In the genomic region with DNA sequence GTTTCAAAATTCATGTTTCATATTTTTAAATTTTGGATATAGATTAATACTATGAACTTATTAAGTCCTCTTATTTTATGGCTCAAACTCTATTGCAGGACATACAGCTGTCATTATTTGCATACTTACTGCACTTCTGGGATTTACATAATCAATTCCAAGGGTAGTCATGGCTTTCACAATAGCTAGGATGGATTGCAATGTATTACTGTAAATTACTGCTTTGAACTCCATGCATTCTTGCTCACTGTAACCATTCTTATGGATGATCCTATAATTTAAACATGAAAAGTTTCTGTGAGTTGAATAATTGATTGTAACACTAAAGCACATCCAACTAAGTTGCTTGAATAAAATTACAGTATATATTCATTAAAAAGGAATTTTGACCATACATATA, we compare ENCODE assay signal across 17 cellular contexts. TPM values are rescaled to one million over a fixed set of nuclear protein-coding genes. Genes with fewer than 3 reads are reported as not detected.
A peak's percentile ranks its signal among the peaks of the same experiment; 100 is the strongest.
DNase-seq lines count a peak whose midpoint lies in the region; ATAC-seq and TF ChIP-seq lines count a peak whose summit lies in the region.
"Had no signal": no experiment of that assay in that cellular context is flagged by ENCODE, and none has a peak within 500 bp of the region (broad histone marks: within the 10 kb centered on the region; RNA-seq: fewer than 3 reads in every experiment).

No MANE protein-coding gene starts in this region.

- no peaks in the 10 kb centered on the region for H3K9me3 Mint-ChIP-seq in activated CD4-positive, alpha-beta T cell treated with anti-CD3 and anti-CD28 coated beads, Interleukin-2, amount 10 ng/mL, durations not matched to agents 7 days and 5 days
- peaks cover 15% of the 10 kb centered on the region for H3K9me3 Mint-ChIP-seq in natural killer cell treated with Interleukin-12 subunit alpha and Interleukin-12 subunit beta and Interleukin-15 and Interleukin-18, amount 100 ng/mL, for 72 hours

- H2BK12ac ChIP-seq in mesenchymal stem cell (ENCODE audit: low read length in 2 of 2) = no peak overlapping the region

- no peak overlapping the region for H3K18ac ChIP-seq in mesenchymal stem cell (ENCODE audit: low read depth in 1 of 2, low read length in 2 of 2)

- intact Hi-C loops in sciatic nerve (cut with DNase I) = no loop called here

- H3K4me3 ChIP-seq in HUES6 (ENCODE audit: low read depth, low read length) (peak overlapping the region; percentile 32; the same call in 1 of the 2 replicates), epithelial cell of esophagus (ENCODE audit: low read length) (no peak overlapping the region), mesenchymal stem cell (ENCODE audit: insufficient read depth in 1 of 2, low read depth in 1 of 2, low read length in 2 of 2) (no peak overlapping the region)

- H2AFZ ChIP-seq in mesenchymal stem cell (ENCODE audit: low read depth, low read length) = no peak overlapping the region

- peaks cover 1% of the 10 kb centered on the region for H3K27me3 Mint-ChIP-seq in activated CD4-positive, alpha-beta T cell treated with anti-CD3 and anti-CD28 coated beads, Interleukin-2, amount 10 ng/mL, durations not matched to agents 7 days and 5 days
- H3K27me3 Mint-ChIP-seq in natural killer cell treated with Interleukin-12 subunit alpha and Interleukin-12 subunit beta and Interleukin-15 and Interleukin-18, amount 100 ng/mL, for 72 hours = no peaks in the 10 kb centered on the region

- no peak overlapping the region for H2BK15ac ChIP-seq in mesenchymal stem cell (ENCODE audit: low read depth, poor library complexity, severe bottlenecking)

- no peak overlapping the region for H3K27ac Mint-ChIP-seq in activated CD4-positive, alpha-beta T cell treated with anti-CD3 and anti-CD28 coated beads, Interleukin-2, amount 10 ng/mL, durations not matched to agents 7 days and 5 days
- H3K27ac Mint-ChIP-seq in natural killer cell treated with Interleukin-12 subunit alpha and Interleukin-12 subunit beta and Interleukin-15 and Interleukin-18, amount 100 ng/mL, for 72 hours = no peak overlapping the region
- H3K27ac Mint-ChIP-seq: CD8-positive, alpha-beta T cell had no signal

- H3K9me3 ChIP-seq in HUES6 (ENCODE audit: control insufficient read depth, insufficient read depth, low read depth, low read length) (no peaks in the 10 kb centered on the region), mesenchymal stem cell (ENCODE audit: control insufficient read depth, low read length) (no peaks in the 10 kb centered on the region)

- H3K36me3 Mint-ChIP-seq in activated CD4-positive, alpha-beta T cell treated with anti-CD3 and anti-CD28 coated beads, Interleukin-2, amount 10 ng/mL, durations not matched to agents 7 days and 5 days (ENCODE audit: low read depth) = no peaks in the 10 kb centered on the region
- peaks cover 10% of the 10 kb centered on the region for H3K36me3 Mint-ChIP-seq in natural killer cell treated with Interleukin-12 subunit alpha and Interleukin-12 subunit beta and Interleukin-15 and Interleukin-18, amount 100 ng/mL, for 72 hours
- H3K36me3 Mint-ChIP-seq: CD8-positive, alpha-beta T cell had no signal

- TF ChIP-seq CTCF in epithelial cell of esophagus (IDR thresholded peaks at IDR 0.05; ENCODE audit: insufficient read depth, low read depth, low read length, missing control alignments) = no peak

- no peak overlapping the region for H3K4ac ChIP-seq in mesenchymal stem cell (ENCODE audit: low read depth in 1 of 2, low read length in 2 of 2)

- 0 out of 2 replicates have a peak overlapping the region, but pooled peaks have one; percentile 19 for H3K27ac ChIP-seq in HUES6 (ENCODE audit: low read depth, low read length)
- no peak overlapping the region for H3K27ac ChIP-seq in mesenchymal stem cell (ENCODE audit: low read length, poor library complexity, severe bottlenecking)

- DNase-seq in GM03348 (ENCODE audit: low spot score) = peak; percentile 12
- peak; percentile 66 for DNase-seq in epithelial cell of esophagus (ENCODE audit: low read depth)
- DNase-seq in mesenchymal stem cell = peak; percentile 57
- DNase-seq in activated CD4-positive, alpha-beta T cell treated with anti-CD3 and anti-CD28 coated beads, Interleukin-2, amount 10 ng/mL, durations not matched to agents 7 days and 5 days = no peak
- no peak for DNase-seq in natural killer cell treated with Interleukin-12 subunit alpha and Interleukin-12 subunit beta and Interleukin-15 and Interleukin-18, amount 100 ng/mL, for 72 hours (ENCODE audit: low spot score)
- DNase-seq in sciatic nerve (ENCODE audit: low spot score) = no peak
- DNase-seq in occipital lobe (lab: John Stamatoyannopoulos, UW) = no peak
- DNase-seq: CD8-positive, alpha-beta T cell; DMS79 treated with DMSO at 0.1 percent for 48 hours; GF-D8; GOT3; MV-4-11; NCI-H1436; NCI-H2081 had no signal

- H3K4me3 Mint-ChIP-seq in activated CD4-positive, alpha-beta T cell treated with anti-CD3 and anti-CD28 coated beads, Interleukin-2, amount 10 ng/mL, durations not matched to agents 7 days and 5 days = no peak overlapping the region
- no peak overlapping the region for H3K4me3 Mint-ChIP-seq in natural killer cell treated with Interleukin-12 subunit alpha and Interleukin-12 subunit beta and Interleukin-15 and Interleukin-18, amount 100 ng/mL, for 72 hours
- H3K4me3 Mint-ChIP-seq: CD8-positive, alpha-beta T cell had no signal

- H4K91ac ChIP-seq in mesenchymal stem cell (ENCODE audit: low read length) = no peak overlapping the region

- no peak overlapping the region for H2AK5ac ChIP-seq in mesenchymal stem cell (ENCODE audit: low read length, severe bottlenecking)

- no peak overlapping the region for H3K23ac ChIP-seq in mesenchymal stem cell (ENCODE audit: low read length in 2 of 2)

- no peak overlapping the region for H3K4me2 ChIP-seq in mesenchymal stem cell (ENCODE audit: low read length, poor library complexity, severe bottlenecking)

- H3K27me3 ChIP-seq in HUES6 (ENCODE audit: control insufficient read depth, insufficient read depth, low read length) (no peaks in the 10 kb centered on the region), mesenchymal stem cell (ENCODE audit: control insufficient read depth in 1 of 2, insufficient read depth in 1 of 2, low read length in 2 of 2) (no peaks in the 10 kb centered on the region)

- peaks cover 26% of the 10 kb centered on the region for H3K4me1 ChIP-seq in HUES6 (ENCODE audit: control insufficient read depth, insufficient read depth, low read length)
- H3K4me1 ChIP-seq in mesenchymal stem cell (ENCODE audit: control insufficient read depth, insufficient read depth, low read depth, low read length) = no peaks in the 10 kb centered on the region

- ATAC-seq in natural killer cell treated with Interleukin-12 subunit alpha and Interleukin-12 subunit beta and Interleukin-15 and Interleukin-18, amount 100 ng/mL, for 72 hours = no peak
- ATAC-seq in sciatic nerve = no peak
- ATAC-seq: CD8-positive, alpha-beta T cell had no signal

- H3K9ac ChIP-seq in HUES6 (ENCODE audit: low read length) (no peak overlapping the region), mesenchymal stem cell (ENCODE audit: low read length) (no peak overlapping the region)

- H3K36me3 ChIP-seq in HUES6 (ENCODE audit: control insufficient read depth, insufficient read depth, low read length) (no peaks in the 10 kb centered on the region), mesenchymal stem cell (ENCODE audit: control insufficient read depth in 1 of 2, insufficient read depth in 2 of 2, low read depth in 1 of 2, low read length in 2 of 2) (no peaks in the 10 kb centered on the region)

- H3K14ac ChIP-seq in mesenchymal stem cell (ENCODE audit: low read length in 2 of 2) = no peak overlapping the region

- no peak overlapping the region for H2BK5ac ChIP-seq in mesenchymal stem cell (ENCODE audit: low read depth, low read length, poor library complexity, severe bottlenecking)

- H4K8ac ChIP-seq in mesenchymal stem cell (ENCODE audit: low read length) = no peak overlapping the region

- no peak overlapping the region for H2BK120ac ChIP-seq in mesenchymal stem cell (ENCODE audit: low read depth, low read length)

- no peaks in the 10 kb centered on the region for H3K79me1 ChIP-seq in mesenchymal stem cell (replicated peaks; ENCODE audit: low read length, poor library complexity, severe bottlenecking)

- POLR2A ChIA-PET in activated CD4-positive, alpha-beta T cell treated with anti-CD3 and anti-CD28 coated beads, Interleukin-2, amount 10 ng/mL, durations not matched to agents 7 days and 5 days (lab: Charles Lee) = no interaction called here

- no peaks in the 10 kb centered on the region for H3K4me1 Mint-ChIP-seq in activated CD4-positive, alpha-beta T cell treated with anti-CD3 and anti-CD28 coated beads, Interleukin-2, amount 10 ng/mL, durations not matched to agents 7 days and 5 days
- H3K4me1 Mint-ChIP-seq in natural killer cell treated with Interleukin-12 subunit alpha and Interleukin-12 subunit beta and Interleukin-15 and Interleukin-18, amount 100 ng/mL, for 72 hours (ENCODE audit: low read depth in 2 of 2) = no peaks in the 10 kb centered on the region

- CTCF ChIA-PET in activated CD4-positive, alpha-beta T cell treated with anti-CD3 and anti-CD28 coated beads, Interleukin-2, amount 10 ng/mL, durations not matched to agents 7 days and 5 days (lab: Charles Lee) = no interaction called here

RNA-seq across cellular contexts. Expression of gene GNAT3, which starts 23.5 kb away (rescaled TPM):
- not detected for polyA plus RNA-seq in mesenchymal stem cell (2013, experiment 1 of 2)
- polyA plus RNA-seq in mesenchymal stem cell (2013, experiment 2 of 2) = not detected
- not detected for total RNA-seq in activated CD4-positive, alpha-beta T cell treated with anti-CD3 and anti-CD28 coated beads, Interleukin-2, amount 10 ng/mL, durations not matched to agents 7 days and 5 days
- not detected for total RNA-seq in natural killer cell treated with Interleukin-12 subunit alpha and Interleukin-12 subunit beta and Interleukin-15 and Interleukin-18, amount 100 ng/mL, for 72 hours
- not detected for total RNA-seq in sciatic nerve
- total RNA-seq in occipital lobe = not detected
- total RNA-seq: CD8-positive, alpha-beta T cell; SK-MEL-5 had no signal
- polyA plus RNA-seq: BJ had no signal

Comparison
In these comparisons a context has a peak if more than half of its experiments do, and no peak if none do; other contexts are left out.
1. DNase-seq: peak in GM03348 (single experiment), epithelial cell of esophagus (single experiment) and mesenchymal stem cell (single experiment); none in activated CD4-positive, alpha-beta T cell treated with anti-CD3 and anti-CD28 coated beads, Interleukin-2, amount 10 ng/mL, durations not matched to agents 7 days and 5 days (single experiment), natural killer cell treated with Interleukin-12 subunit alpha and Interleukin-12 subunit beta and Interleukin-15 and Interleukin-18, amount 100 ng/mL, for 72 hours (single experiment), sciatic nerve (single experiment) and occipital lobe (single experiment).